In the genomic region with DNA sequence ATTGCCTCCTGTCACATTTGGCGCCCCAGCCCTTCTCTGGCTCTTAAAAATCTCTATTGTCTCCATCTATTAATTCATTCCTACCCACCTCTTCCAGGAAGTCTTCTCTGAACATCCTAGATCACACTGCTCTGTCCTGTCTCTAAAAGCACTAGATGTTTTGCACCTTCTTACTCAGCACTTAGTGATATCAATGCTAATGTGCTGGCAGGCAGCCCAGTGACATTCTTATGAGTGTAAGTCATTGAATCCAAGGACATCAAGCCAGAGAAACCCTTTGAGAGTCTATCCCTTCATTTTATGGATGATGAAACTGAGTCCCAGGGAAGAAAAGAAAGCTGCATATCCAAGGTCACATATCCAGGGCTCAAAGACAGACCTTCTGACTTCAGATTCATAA, we compare ENCODE assay signal across 1 cellular context.
TF ChIP-seq lines count a peak whose summit lies in the region.

No MANE protein-coding gene starts in this region.

TF ChIP-seq in IMR-90, 13 proteins besides CTCF, POLR2A, EP300 and RAD21:
- no peak for TF ChIP-seq CEBPB (IDR thresholded peaks at IDR 0.05; ENCODE audit: low read depth, low read length)
